22 cellular contexts compared by ENCODE assay signal in the genomic region with DNA sequence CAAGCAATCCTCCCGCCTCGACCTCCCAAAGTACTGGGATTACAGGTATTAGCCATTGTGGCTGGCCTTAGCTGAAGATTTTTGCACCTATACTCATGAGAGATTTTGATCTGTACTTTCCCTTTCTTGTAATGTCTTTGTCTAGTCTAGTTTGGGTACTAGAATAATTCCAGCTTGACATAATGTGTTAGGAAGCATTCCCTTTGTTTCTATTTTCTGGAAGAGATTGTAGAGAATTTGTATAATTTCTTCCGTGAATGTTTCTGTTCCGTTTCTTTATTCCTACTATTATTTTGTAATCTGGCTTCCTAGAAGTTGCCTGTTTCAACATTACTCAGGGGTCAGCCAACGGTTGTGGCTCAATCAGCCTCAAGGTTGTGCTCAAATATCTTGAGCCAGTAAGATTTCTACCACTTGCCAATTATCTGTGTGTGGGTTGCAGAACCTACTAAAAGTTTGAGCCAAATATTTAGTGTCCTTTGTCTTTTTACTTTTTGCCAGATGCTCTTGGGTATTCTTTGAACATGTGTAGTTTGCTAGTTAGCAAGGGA. TPM values are rescaled to one million over a fixed set of nuclear protein-coding genes. Genes with fewer than 3 reads are reported as not detected.
DNase-seq lines count a peak whose midpoint lies in the region; ATAC-seq and TF ChIP-seq lines count a peak whose summit lies in the region.
"Had no signal": no experiment of that assay in that cellular context is flagged by ENCODE, and none has a peak within 500 bp of the region (broad histone marks: within the 10 kb centered on the region; RNA-seq: fewer than 3 reads in every experiment).

No MANE protein-coding gene starts in this region.

- no peak overlapping the region for H3K4me3 Mint-ChIP-seq in MCF 10A (ENCODE audit: unreplicated experiment)
- H3K4me3 Mint-ChIP-seq: activated B cell treated with CpG ODN at 0.5 μM for 24 hours, IgD-negative memory B cell had no signal

- no peaks in the 10 kb centered on the region for H3K4me1 Mint-ChIP-seq in MCF 10A (ENCODE audit: insufficient read depth, unreplicated experiment)
- H3K4me1 Mint-ChIP-seq: activated B cell treated with CpG ODN at 0.5 μM for 24 hours, IgD-negative memory B cell had no signal

- H3K9me3 ChIP-seq in left ventricle myocardium inferior (replicated peaks) (peaks cover 21% of the 10 kb centered on the region), upper lobe of right lung (peaks cover 8% of the 10 kb centered on the region)

- H3K36me3 Mint-ChIP-seq in MCF 10A (ENCODE audit: insufficient read depth, unreplicated experiment): no peaks in the 10 kb centered on the region

- DNase-seq in Right ventricle myocardium inferior (ENCODE audit: missing footprints): no peak
- DNase-seq in left ventricle myocardium inferior: no peak
- peak; percentile 62 for DNase-seq in MCF 10A (ENCODE audit: unreplicated experiment)
- DNase-seq in left lobe of liver (ENCODE audit: low spot score): no peak
- no peak for DNase-seq in upper lobe of right lung
- no peak for DNase-seq in stimulated activated CD4-positive, alpha-beta T cell treated with anti-CD3 and anti-CD28 coated beads, Interleukin-1b, Interleukin-23, amount 100 ng/mL, for 48 hours
- no peak for DNase-seq in G401 (ENCODE audit: low spot score)
- DNase-seq: 8988T; activated B cell treated with CpG ODN at 0.5 μM for 24 hours; activated effector memory CD4-positive, alpha-beta T cell treated with anti-CD3 and anti-CD28 coated beads, Interleukin-2, amount 50 U/mL, for 16 hours; effector CD4-positive, alpha-beta T cell; EL; foreskin melanocyte; mesenchymal stem cell; NCI-H1436 treated with DMSO at 0.1 percent for 48 hours; NCI-H510A; nucleus accumbens; Peyer's patch; T-helper 1 cell had no signal

- H3K36me3 ChIP-seq in left ventricle myocardium inferior (peaks cover 5% of the 10 kb centered on the region), upper lobe of right lung (no peaks in the 10 kb centered on the region)
- H3K36me3 ChIP-seq: Peyer's patch had no signal

- no peaks in the 10 kb centered on the region for H3K9me3 Mint-ChIP-seq in MCF 10A (ENCODE audit: unreplicated experiment)

- H3K27ac ChIP-seq in left ventricle myocardium inferior (replicated peaks) (no peak overlapping the region), upper lobe of right lung (no peak overlapping the region)
- H3K27ac ChIP-seq: body of pancreas had no signal

- H3K4me3 ChIP-seq in left ventricle myocardium inferior (no peak overlapping the region), upper lobe of right lung (no peak overlapping the region)
- H3K4me3 ChIP-seq: body of pancreas, Peyer's patch had no signal

- TF ChIP-seq CTCF in left ventricle myocardium inferior (IDR thresholded peaks at IDR 0.05; ENCODE audit: borderline replicate concordance) (no peak), MCF 10A (IDR thresholded peaks at IDR 0.05; ENCODE audit: unreplicated experiment) (no peak), upper lobe of right lung (IDR thresholded peaks at IDR 0.05) (no peak)

- BruUV-seq in MCF 10A (replicated peaks; lab: Mats Ljungman, UMichigan): no TSS peak

- H3K4me1 ChIP-seq in left ventricle myocardium inferior (no peaks in the 10 kb centered on the region), upper lobe of right lung (peaks cover 9% of the 10 kb centered on the region)
- H3K4me1 ChIP-seq: body of pancreas, Peyer's patch had no signal

- H3K27me3 ChIP-seq in left ventricle myocardium inferior (ENCODE audit: low read depth) (no peaks in the 10 kb centered on the region), upper lobe of right lung (no peaks in the 10 kb centered on the region)
- H3K27me3 ChIP-seq: body of pancreas, Peyer's patch had no signal

- H3K27ac Mint-ChIP-seq in MCF 10A (ENCODE audit: low read depth, unreplicated experiment): no peak overlapping the region
- H3K27ac Mint-ChIP-seq: activated B cell treated with CpG ODN at 0.5 μM for 24 hours, IgD-negative memory B cell had no signal

- CTCF ChIA-PET in MCF 10A (lab: Yijun Ruan, JAX): no interaction called here

- intact Hi-C loops in Right ventricle myocardium inferior (cut with DNase I) (no loop called here), left ventricle myocardium inferior (cut with micrococcal nuclease) (no loop called here), MCF 10A (cut with micrococcal nuclease) (no loop called here), upper lobe of right lung (cut with DNase I) (no loop called here)

- no peaks in the 10 kb centered on the region for H3K27me3 Mint-ChIP-seq in MCF 10A (ENCODE audit: insufficient read depth, unreplicated experiment)
- H3K27me3 Mint-ChIP-seq: activated B cell treated with CpG ODN at 0.5 μM for 24 hours, IgD-negative memory B cell had no signal

- POLR2A ChIA-PET in MCF 10A (lab: Yijun Ruan, JAX): no interaction called here

- in situ Hi-C loops in G401 (cut with HindIII; ENCODE audit: low sequenced_read_pairs): no loop called here

- ATAC-seq in Right ventricle myocardium inferior (peak; percentile 81), left lobe of liver (peak; percentile 72), upper lobe of right lung (peak; percentile 62), GM18861 (IDR thresholded peaks at IDR 0.05; ENCODE audit: unreplicated experiment) (no peak)
- ATAC-seq: body of pancreas had no signal

RNA-seq across cellular contexts. Expression of gene BAZ2B, which starts 42.6 kb away (rescaled TPM):
- total RNA-seq in Right ventricle myocardium inferior (35.3 TPM), left ventricle myocardium inferior (32.4 TPM), MCF 10A (2022) (51.8 and 60.0 TPM in 2 replicates), left lobe of liver (20.0 TPM), upper lobe of right lung (91.9 TPM)
- 19.9 and 28.8 TPM in 2 replicates for total RNA-seq in G401 (2014; rRNA removed; shearing (Covaris generic))

RNA-seq across cellular contexts. Expression of gene MARCHF7, which starts 53.3 kb away (rescaled TPM):
- total RNA-seq in Right ventricle myocardium inferior (79.3 TPM), left ventricle myocardium inferior (75.1 TPM), MCF 10A (2022) (76.0 and 78.4 TPM in 2 replicates), left lobe of liver (25.3 TPM), upper lobe of right lung (83.2 TPM)
- 144 and 189 TPM in 2 replicates for total RNA-seq in G401 (2014; rRNA removed; shearing (Covaris generic))
